ENCODE assay signal across 12 cellular contexts in the genomic region with DNA sequence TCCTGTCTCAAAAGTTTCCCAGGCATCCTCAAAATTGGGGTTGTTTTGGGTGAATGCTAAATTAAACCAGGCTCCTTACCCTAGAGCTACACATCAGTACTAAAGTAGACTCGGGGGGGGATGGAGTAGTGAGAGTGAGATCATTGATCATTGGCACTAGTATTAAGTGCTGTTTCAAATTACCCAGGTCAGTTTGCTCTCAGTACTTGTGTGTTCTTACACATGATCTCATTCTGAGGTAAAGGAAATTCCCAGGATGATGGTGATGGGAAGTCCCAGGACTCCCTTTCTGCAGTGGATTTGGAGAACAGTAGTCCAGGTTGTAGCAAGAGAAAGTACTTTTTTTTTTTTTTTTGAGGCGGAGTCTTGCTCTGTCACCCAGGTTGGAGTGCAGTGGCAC. TPM values are rescaled to one million over a fixed set of nuclear protein-coding genes. Genes with fewer than 3 reads are reported as not detected.
DNase-seq lines count a peak whose midpoint lies in the region; ATAC-seq lines count a peak whose summit lies in the region.
"Had no signal": no experiment of that assay in that cellular context is flagged by ENCODE, and none has a peak within 500 bp of the region (broad histone marks: within the 10 kb centered on the region; RNA-seq: fewer than 3 reads in every experiment).

No MANE protein-coding gene starts in this region.

- intact Hi-C loops in left colon (cut with DNase I, micrococcal nuclease): no loop called here

- H3K9me2 ChIP-seq in GM23248 (ENCODE audit: insufficient read depth): no peaks in the 10 kb centered on the region

- peak; percentile 61 for ATAC-seq in activated T-helper 17 cell treated with anti-CD3 and anti-CD28 coated beads, Interleukin-2, amount 50 U/mL, for 72 hours (replicated peaks)
- ATAC-seq in left colon (peak; percentile 3), GM21515 (IDR thresholded peaks at IDR 0.05; ENCODE audit: unreplicated experiment) (no peak)

- H3K27ac ChIP-seq in GM23248: peak overlapping the region; percentile 9; the same call in 1 of the 2 replicates
- H3K27ac ChIP-seq: hepatocyte, neural progenitor cell, SJCRH30, thoracic aorta had no signal

- H3K79me2 ChIP-seq in GM23248 (ENCODE audit: insufficient read depth): peaks cover 99% of the 10 kb centered on the region

- no peaks in the 10 kb centered on the region for H3K27me3 ChIP-seq in GM23248 (replicated peaks; ENCODE audit: insufficient read depth)
- H3K27me3 ChIP-seq: hepatocyte, neural progenitor cell, SJCRH30 had no signal

- no peaks in the 10 kb centered on the region for H3K9me3 Mint-ChIP-seq in activated T-helper 17 cell treated with anti-CD3 and anti-CD28 coated beads, Interleukin-2, amount 50 U/mL, for 72 hours
- H3K9me3 Mint-ChIP-seq: endodermal cell, neural progenitor cell had no signal

- WGBS in GM23248 (ENCODE audit: low coverage in 1 of 2, low lambda C conversion rate in 2 of 2, missing lambda C conversion rate in 2 of 2), 2 experiments: 62 to 63% methylated on average over 2 of the region's 2 CpGs

- in situ Hi-C loops in GM23248 (cut with MboI): no loop called here

- peak; percentile 34 for DNase-seq in GM23248
- no peak for DNase-seq in left colon
- no peak for DNase-seq in NCI-H345 (lab: John Stamatoyannopoulos, UW)
- DNase-seq in NCI-H446 (lab: John Stamatoyannopoulos, UW): no peak
- DNase-seq: endodermal cell, NCI-H1694, SJCRH30 had no signal

- H3K4me1 Mint-ChIP-seq in activated T-helper 17 cell treated with anti-CD3 and anti-CD28 coated beads, Interleukin-2, amount 50 U/mL, for 72 hours: peaks cover 28% of the 10 kb centered on the region
- H3K4me1 Mint-ChIP-seq: neural progenitor cell had no signal

- H3K9me3 ChIP-seq in GM23248 (ENCODE audit: low read depth): no peaks in the 10 kb centered on the region
- H3K9me3 ChIP-seq: SJCRH30, thoracic aorta had no signal

- no peak overlapping the region for H2AFZ ChIP-seq in GM23248
- H2AFZ ChIP-seq: hepatocyte, neural progenitor cell had no signal

- H3K4me3 ChIP-seq in GM23248: no peak overlapping the region
- H3K4me3 ChIP-seq: hepatocyte, neural progenitor cell, SJCRH30, thoracic aorta had no signal

- H4K20me1 ChIP-seq in GM23248 (ENCODE audit: insufficient read depth): peaks cover 13% of the 10 kb centered on the region; the same call in 1 of the 2 replicates

- no peaks in the 10 kb centered on the region for H3K27me3 Mint-ChIP-seq in activated T-helper 17 cell treated with anti-CD3 and anti-CD28 coated beads, Interleukin-2, amount 50 U/mL, for 72 hours

- H3K9ac ChIP-seq in GM23248: no peak overlapping the region
- H3K9ac ChIP-seq: neural progenitor cell had no signal

- no peak overlapping the region for H3K4me3 Mint-ChIP-seq in activated T-helper 17 cell treated with anti-CD3 and anti-CD28 coated beads, Interleukin-2, amount 50 U/mL, for 72 hours
- H3K4me3 Mint-ChIP-seq: endodermal cell, neural progenitor cell had no signal

- no peak overlapping the region for H3K27ac Mint-ChIP-seq in activated T-helper 17 cell treated with anti-CD3 and anti-CD28 coated beads, Interleukin-2, amount 50 U/mL, for 72 hours
- H3K27ac Mint-ChIP-seq: endodermal cell, neural progenitor cell had no signal

- 0 out of 2 replicates have a peak, but pooled peaks cover 4% of the 10 kb centered on the region for H3K4me1 ChIP-seq in GM23248 (ENCODE audit: insufficient read depth)
- H3K4me1 ChIP-seq: neural progenitor cell, SJCRH30 had no signal

- H3K4me2 ChIP-seq in GM23248 (ENCODE audit: unreplicated experiment): no peak overlapping the region
- H3K4me2 ChIP-seq: hepatocyte, neural progenitor cell had no signal

- peaks cover 41% of the 10 kb centered on the region for H3K36me3 ChIP-seq in GM23248 (ENCODE audit: low read depth)

- peaks cover 96% of the 10 kb centered on the region for H3K36me3 Mint-ChIP-seq in activated T-helper 17 cell treated with anti-CD3 and anti-CD28 coated beads, Interleukin-2, amount 50 U/mL, for 72 hours (ENCODE audit: low read depth)

- H3F3A ChIP-seq in GM23248 (ENCODE audit: insufficient read depth): peaks cover 45% of the 10 kb centered on the region

RNA-seq across cellular contexts. Expression of a gene that starts 12.5 kb away (rescaled TPM):
- total RNA-seq in GM23248 (2014; rRNA removed; shearing (Covaris generic)): 79.0 and 81.4 TPM in 2 replicates
- 121 and 125 TPM in 2 replicates for polyA plus RNA-seq in GM23248 (2016; fragmentation: Nextera tagmentation; extraction: Ambion mirVana)
- total RNA-seq in activated T-helper 17 cell treated with anti-CD3 and anti-CD28 coated beads, Interleukin-2, amount 50 U/mL, for 72 hours: 10 to 100 TPM; 92.4 to 94.0 TPM
- total RNA-seq in left colon: 10 to 100 TPM; 90.7 to 92.9 TPM

RNA-seq across cellular contexts. Expression of a gene that starts 26.7 kb away (rescaled TPM):
- 18.5 and 22.9 TPM in 2 replicates for total RNA-seq in GM23248 (2014; rRNA removed; shearing (Covaris generic))
- polyA plus RNA-seq in GM23248 (2016; fragmentation: Nextera tagmentation; extraction: Ambion mirVana): 23.2 and 23.4 TPM in 2 replicates
- 10 to 100 TPM; 23.6 to 31.4 TPM for total RNA-seq in activated T-helper 17 cell treated with anti-CD3 and anti-CD28 coated beads, Interleukin-2, amount 50 U/mL, for 72 hours
- total RNA-seq in left colon: 10 to 100 TPM; 14.7 to 17.6 TPM

RNA-seq across cellular contexts. Expression of a gene that starts 34.6 kb away (rescaled TPM):
- total RNA-seq in GM23248 (2014; rRNA removed; shearing (Covaris generic)): 23.5 and 28.4 TPM in 2 replicates
- 40.6 and 42.6 TPM in 2 replicates for polyA plus RNA-seq in GM23248 (2016; fragmentation: Nextera tagmentation; extraction: Ambion mirVana)
- total RNA-seq in activated T-helper 17 cell treated with anti-CD3 and anti-CD28 coated beads, Interleukin-2, amount 50 U/mL, for 72 hours: 100 to 1,000 TPM; 127 to 156 TPM
- 10 to 100 TPM; 45.3 to 48.9 TPM for total RNA-seq in left colon

RNA-seq across cellular contexts. Expression of a gene that starts 58.0 kb away (rescaled TPM):
- 28.0 and 29.5 TPM in 2 replicates for total RNA-seq in GM23248 (2014; rRNA removed; shearing (Covaris generic))
- 44.1 and 44.2 TPM in 2 replicates for polyA plus RNA-seq in GM23248 (2016; fragmentation: Nextera tagmentation; extraction: Ambion mirVana)
- total RNA-seq in activated T-helper 17 cell treated with anti-CD3 and anti-CD28 coated beads, Interleukin-2, amount 50 U/mL, for 72 hours: 10 to 100 TPM; 27.5 to 35.1 TPM
- 10 to 100 TPM; 38.5 to 38.6 TPM for total RNA-seq in left colon

RNA-seq across cellular contexts. Expression of a gene that starts 58.1 kb away (rescaled TPM):
- 0.11 and 0.13 TPM in 2 replicates for total RNA-seq in GM23248 (2014; rRNA removed; shearing (Covaris generic))
- 0.39 and 0.40 TPM in 2 replicates for polyA plus RNA-seq in GM23248 (2016; fragmentation: Nextera tagmentation; extraction: Ambion mirVana)
- under 1 TPM; 0.11 to 0.15 TPM for total RNA-seq in activated T-helper 17 cell treated with anti-CD3 and anti-CD28 coated beads, Interleukin-2, amount 50 U/mL, for 72 hours
- total RNA-seq in left colon: under 1 TPM; 0.22 to 0.46 TPM
- polyA plus RNA-seq: hepatocyte had no signal
